Comparison of ENCODE assay signal across 25 cellular contexts in genomic region chr6:94190030-94190429, GRCh38.
"Had no signal": no experiment of that assay in that cellular context is flagged by ENCODE, and none has a peak within 500 bp of the region (broad histone marks: within the 10 kb centered on the region; RNA-seq: fewer than 3 reads in every experiment).

No MANE protein-coding gene starts in this region.

- FAIRE-seq: urothelium cell line had no signal

- DNase-seq: stimulated activated CD4-positive, alpha-beta T cell treated with anti-CD3 and anti-CD28 coated beads, Interleukin-2, amount 100 ng/mL, for 48 hours; stimulated activated CD4-positive, alpha-beta T cell treated with anti-CD3 and anti-CD28 coated beads, Interleukin-4, amount 100 ng/mL, for 1 hour; stimulated activated CD4-positive, alpha-beta T cell treated with anti-CD3 and anti-CD28 coated beads, Interleukin-4, amount 100 ng/mL, for 24 hours; stimulated activated CD4-positive, alpha-beta T cell treated with anti-CD3 and anti-CD28 coated beads, Interleukin-4, amount 100 ng/mL, for 4 hours; stimulated activated CD8-positive, alpha-beta memory T cell treated with anti-CD3 and anti-CD28 coated beads, Interleukin-4, amount 100 ng/mL, for 48 hours; stimulated activated naive B cell treated with anti-CD40 and anti-IgM and Interleukin-4, amounts not matched to agents 10 μg/mL and 1 μg/mL and 100 μg/mL, for 72 hours; stimulated activated naive CD4-positive, alpha-beta T cell; stimulated activated naive CD4-positive, alpha-beta T cell treated with Interleukin-2 at 50 U/mL for 16 hours; stimulated activated naive CD8-positive, alpha-beta T cell treated with anti-CD3 and anti-CD28 coated beads, Interleukin-15, amount 100 ng/mL, for 72 hours; stimulated activated naive CD8-positive, alpha-beta T cell treated with anti-CD3 and anti-CD28 coated beads, Interleukin-15, Interleukin-2, amounts not matched to agents 100 U/mL and 50 U/mL, for 24 hours; stomach; substantia nigra; testis; thyroid gland; tibial artery; transverse colon; trophoblast cell; upper lobe of left lung; upper lobe of right lung; uterus had no signal

- H3K4me3 ChIP-seq: stomach, suprapubic skin, testis, thoracic aorta, thyroid gland, tibial artery, tibial nerve, transverse colon, upper lobe of left lung, upper lobe of right lung, uterus, vagina had no signal

- H3K27ac ChIP-seq: stomach, suprapubic skin, testis, thoracic aorta, thyroid gland, tibial artery, tibial nerve, transverse colon, upper lobe of left lung, upper lobe of right lung, uterus, vagina had no signal

- H3K9me3 ChIP-seq: suprapubic skin, testis, thoracic aorta, thyroid gland, upper lobe of right lung, vagina had no signal

- H3K27me3 ChIP-seq: stomach, suprapubic skin, testis, thyroid gland, tibial artery, tibial nerve, transverse colon, upper lobe of left lung, upper lobe of right lung, uterus, vagina had no signal

- H3K36me3 ChIP-seq: stomach, suprapubic skin, thoracic aorta, thyroid gland, tibial artery, tibial nerve, transverse colon, upper lobe of left lung, upper lobe of right lung, uterus, vagina had no signal
